In the genomic region with DNA sequence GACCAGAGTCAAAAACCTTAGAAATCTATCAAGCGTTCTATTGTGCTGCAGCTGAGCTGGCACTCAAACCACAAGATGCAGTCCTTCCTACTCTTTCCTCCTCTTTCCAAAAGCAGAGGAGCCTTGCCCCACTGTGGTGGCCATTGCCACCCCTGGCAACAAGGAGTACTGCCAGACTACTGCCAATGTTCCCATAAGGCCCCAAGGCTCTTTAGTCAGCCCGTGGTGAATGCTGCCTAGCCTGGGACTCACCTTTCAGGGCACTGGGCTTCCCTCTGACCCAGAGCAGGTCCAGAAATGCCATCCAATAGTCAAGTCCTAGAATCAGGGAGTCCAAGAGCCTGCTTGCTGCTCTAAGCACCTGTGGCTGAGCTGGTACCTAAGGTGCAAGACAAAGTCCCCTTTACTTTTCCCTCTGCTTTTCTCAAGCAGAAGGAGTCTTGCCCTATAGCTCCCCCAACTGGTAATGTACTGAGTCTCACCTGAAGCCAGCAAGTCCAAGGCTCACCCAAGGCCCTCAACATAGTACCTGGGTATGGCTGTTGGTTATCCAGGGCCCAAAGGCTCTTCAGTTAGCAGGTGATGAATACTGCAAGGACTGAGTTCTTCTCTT, we compare ENCODE assay signal across 12 cellular contexts.
DNase-seq lines count a peak whose midpoint lies in the region; ATAC-seq, FAIRE-seq and TF ChIP-seq lines count a peak whose summit lies in the region.
"Had no signal": no experiment of that assay in that cellular context is flagged by ENCODE, and none has a peak within 500 bp of the region (broad histone marks: within the 10 kb centered on the region; RNA-seq: fewer than 3 reads in every experiment).

No MANE protein-coding gene starts in this region.

- H3K4me1 ChIP-seq in HCT116 (ENCODE audit: control insufficient read depth in 1 of 2, insufficient read depth in 2 of 2, low read length in 2 of 2) (no peaks in the 10 kb centered on the region), pancreas (no peaks in the 10 kb centered on the region), spleen (no peaks in the 10 kb centered on the region)

- intact Hi-C loops in HCT116 (cut with micrococcal nuclease) = loop anchor here (1.0 kb wide), 1 partner anchor 132 kb away; no protein-coding TSS in a partner anchor
- intact Hi-C loops in pancreas (cut with DNase I) = no loop called here
- intact Hi-C loops in spleen (cut with DNase I; ENCODE audit: low total_unique reads) = no loop called here

- no peak for FAIRE-seq in pancreas (lab: Jason Lieb, UNC)

- no peak overlapping the region for H3K27ac ChIP-seq in HCT116 (ENCODE audit: low read depth, low read length)
- H3K27ac ChIP-seq in WERI-Rb-1 = no peak overlapping the region
- no peak overlapping the region for H3K27ac ChIP-seq in pancreas
- no peak overlapping the region for H3K27ac ChIP-seq in spleen

- no peak overlapping the region for H3K9ac ChIP-seq in HCT116 (ENCODE audit: low read length)

- no peaks in the 10 kb centered on the region for H4K20me1 ChIP-seq in HCT116 (ENCODE audit: insufficient read depth)

- H3K79me2 ChIP-seq in HCT116 (ENCODE audit: insufficient read depth, low read length) = no peaks in the 10 kb centered on the region

- H3K27me3 ChIP-seq in HCT116 (ENCODE audit: insufficient read depth, low read length) (no peaks in the 10 kb centered on the region), WERI-Rb-1 (ENCODE audit: insufficient read depth, low read depth, severe bottlenecking) (no peaks in the 10 kb centered on the region), pancreas (no peaks in the 10 kb centered on the region), spleen (replicated peaks in 1 of 7) (no peaks in the 10 kb centered on the region)

- H3K36me3 ChIP-seq in HCT116 (ENCODE audit: control insufficient read depth in 1 of 2, insufficient read depth in 2 of 2, low read length in 2 of 2) (no peaks in the 10 kb centered on the region), WERI-Rb-1 (no peaks in the 10 kb centered on the region), pancreas (no peaks in the 10 kb centered on the region), spleen (no peaks in the 10 kb centered on the region)

- no peak overlapping the region for H3K4me3 ChIP-seq in AG10803 (ENCODE audit: low read length)
- H3K4me3 ChIP-seq in HCT116 (replicated peaks in 1 of 2; ENCODE audit: low read depth in 1 of 2, low read length in 2 of 2) = no peak overlapping the region
- no peak overlapping the region for H3K4me3 ChIP-seq in WERI-Rb-1 (ENCODE audit: low read depth, low read length)
- H3K4me3 ChIP-seq in pancreas = no peak overlapping the region
- no peak overlapping the region for H3K4me3 ChIP-seq in spleen

- DNase-seq in AG10803 (ENCODE audit: low read depth) (peak; percentile 34), HCT116 (ENCODE audit: low read depth, low spot score) (peak; percentile 23), WERI-Rb-1 (peak; percentile 71), islet precursor cell (peak; percentile 80), pancreas (no peak), 8988T (no peak), epidermal melanocyte (ENCODE audit: insufficient read length, low spot score) (no peak), spleen (no peak)
- DNase-seq: activated naive CD8-positive, alpha-beta T cell treated with anti-CD3 and anti-CD28 coated beads for 36 hours; DMS153; hypothalamus; retina had no signal

- peak; percentile 58 for TF ChIP-seq RAD21 in HCT116 (IDR thresholded peaks at IDR 0.05; ENCODE audit: low read depth)

- TF ChIP-seq POLR2A in HCT116 (IDR thresholded peaks at IDR 0.05; ENCODE audit: borderline replicate concordance, extremely low read depth, insufficient read depth, insufficient read length) (no peak), spleen (IDR thresholded peaks at IDR 0.05) (no peak)

- WGBS in pancreas, 2 donors = 51 to 63% methylated on average over 2 of the region's 2 CpGs
- 54 to 82% (median 71%) methylated on average over 2 of the region's 2 CpGs for WGBS in spleen, 5 donors

- RAD21 ChIA-PET in HCT116 (lab: Charles Lee; ENCODE audit: low non-redundant PET in 1 of 2, low total read pairs in 2 of 2, uncharacterized antibody in 2 of 2, unreplicated experiment in 2 of 2) = no interaction called here

- H3K4me2 ChIP-seq in HCT116 (ENCODE audit: low read length) = no peak overlapping the region

- TF ChIP-seq CTCF in AG10803 (conservative IDR thresholded peaks at IDR 0.05; ENCODE audit: low read length) (peak; percentile 54), HCT116 (IDR thresholded peaks at IDR 0.05 in 2 of 3, conservative IDR thresholded peaks at IDR 0.05 in 1 of 3; ENCODE audit: borderline replicate concordance in 1 of 3, insufficient read depth in 1 of 3, low read depth in 2 of 3, low read length in 2 of 3) (peak; percentile 13 to 49 (median 37); a peak in 5 of 6 replicates), WERI-Rb-1 (IDR thresholded peaks at IDR 0.05; ENCODE audit: low read depth, low read length) (peak; percentile 79), pancreas (IDR thresholded peaks at IDR 0.05) (no peak), spleen (IDR thresholded peaks at IDR 0.05 in 8 of 11, conservative IDR thresholded peaks at IDR 0.05 in 3 of 11) (no peak)

- ATAC-seq in HCT116 (peak; percentile 67), pancreas (no peak)

- POLR2A ChIA-PET in HCT116 (lab: Charles Lee) = no interaction called here

- no peaks in the 10 kb centered on the region for H3K9me2 ChIP-seq in HCT116 (ENCODE audit: insufficient read depth)

- no peak overlapping the region for H2AFZ ChIP-seq in HCT116 (ENCODE audit: low read depth, low read length, poor library complexity, severe bottlenecking)

- H3K9me3 ChIP-seq in HCT116 (ENCODE audit: control insufficient read depth in 1 of 2, insufficient read depth in 1 of 2, low read depth in 1 of 2, low read length in 2 of 2) = no peaks in the 10 kb centered on the region
- peaks cover 6% of the 10 kb centered on the region for H3K9me3 ChIP-seq in WERI-Rb-1 (ENCODE audit: severe bottlenecking)
- H3K9me3 ChIP-seq in pancreas = no peaks in the 10 kb centered on the region
- peaks cover 0 to 53% (median 37%) of the 10 kb centered on the region in 8 donors for H3K9me3 ChIP-seq in spleen

- BruUV-seq in HCT116 (replicated peaks; lab: Mats Ljungman, UMichigan) = no TSS peak

- CTCF ChIA-PET in HCT116 (lab: Charles Lee) = no interaction called here

TF ChIP-seq in HCT116, 20 proteins besides CTCF, POLR2A, EP300 and RAD21:
- TF ChIP-seq FOSL1 (IDR thresholded peaks at IDR 0.05; ENCODE audit: low read depth) = no peak
- no peak for TF ChIP-seq CEBPB (IDR thresholded peaks at IDR 0.05; ENCODE audit: low read depth)
- no peak for TF ChIP-seq SRF (IDR thresholded peaks at IDR 0.05; ENCODE audit: low read depth)
- TF ChIP-seq EZH2 (IDR thresholded peaks at IDR 0.05) = no peak
- no peak for TF ChIP-seq EZH2phosphoT487 (IDR thresholded peaks at IDR 0.05; ENCODE audit: borderline replicate concordance)
- TF ChIP-seq ELF1 (IDR thresholded peaks at IDR 0.05; ENCODE audit: borderline replicate concordance, low read depth) = no peak
- no peak for TF ChIP-seq POLR2AphosphoS5 (IDR thresholded peaks at IDR 0.05; ENCODE audit: low read depth, low read length)
- no peak for TF ChIP-seq TCF7L2 (IDR thresholded peaks at IDR 0.05; ENCODE audit: borderline replicate concordance, extremely low read depth, insufficient read depth, insufficient read length)
- TF ChIP-seq, protein P1, sequence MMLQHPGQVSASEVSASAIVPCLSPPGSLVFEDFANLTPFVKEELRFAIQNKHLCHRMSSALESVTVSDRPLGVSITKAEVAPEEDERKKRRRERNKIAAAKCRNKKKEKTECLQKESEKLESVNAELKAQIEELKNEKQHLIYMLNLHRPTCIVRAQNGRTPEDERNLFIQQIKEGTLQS (IDR thresholded peaks at IDR 0.05) = no peak
- no peak for TF ChIP-seq ZNF274 (IDR thresholded peaks at IDR 0.05; ENCODE audit: low read depth, low read length)
- TF ChIP-seq, protein P2, sequence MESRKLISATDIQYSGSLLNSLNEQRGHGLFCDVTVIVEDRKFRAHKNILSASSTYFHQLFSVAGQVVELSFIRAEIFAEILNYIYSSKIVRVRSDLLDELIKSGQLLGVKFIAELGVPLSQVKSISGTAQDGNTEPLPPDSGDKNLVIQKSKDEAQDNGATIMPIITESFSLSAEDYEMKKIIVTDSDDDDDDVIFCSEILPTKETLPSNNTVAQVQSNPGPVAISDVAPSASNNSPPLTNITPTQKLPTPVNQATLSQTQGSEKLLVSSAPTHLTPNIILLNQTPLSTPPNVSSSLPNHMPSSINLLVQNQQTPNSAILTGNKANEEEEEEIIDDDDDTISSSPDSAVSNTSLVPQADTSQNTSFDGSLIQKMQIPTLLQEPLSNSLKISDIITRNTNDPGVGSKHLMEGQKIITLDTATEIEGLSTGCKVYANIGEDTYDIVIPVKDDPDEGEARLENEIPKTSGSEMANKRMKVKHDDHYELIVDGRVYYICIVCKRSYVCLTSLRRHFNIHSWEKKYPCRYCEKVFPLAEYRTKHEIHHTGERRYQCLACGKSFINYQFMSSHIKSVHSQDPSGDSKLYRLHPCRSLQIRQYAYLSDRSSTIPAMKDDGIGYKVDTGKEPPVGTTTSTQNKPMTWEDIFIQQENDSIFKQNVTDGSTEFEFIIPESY (IDR thresholded peaks at IDR 0.05; ENCODE audit: extremely low read depth, insufficient replicate concordance, low read length) = no peak
- TF ChIP-seq, protein P3, sequence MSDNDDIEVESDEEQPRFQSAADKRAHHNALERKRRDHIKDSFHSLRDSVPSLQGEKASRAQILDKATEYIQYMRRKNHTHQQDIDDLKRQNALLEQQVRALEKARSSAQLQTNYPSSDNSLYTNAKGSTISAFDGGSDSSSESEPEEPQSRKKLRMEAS (IDR thresholded peaks at IDR 0.05) = no peak

Comparison
In these comparisons a context has a peak if more than half of its experiments do, and no peak if none do; other contexts are left out.
1. DNase-seq: peak in AG10803 (single experiment), HCT116 (single experiment), WERI-Rb-1 (single experiment) and islet precursor cell (single experiment); none in pancreas (0 of 6), 8988T (single experiment), epidermal melanocyte (single experiment) and spleen (single experiment).
2. CTCF ChIP-seq: peak in AG10803 (single experiment), HCT116 (3 of 3) and WERI-Rb-1 (single experiment); none in pancreas (0 of 4) and spleen (0 of 11).